Comparison of ENCODE assay signal across 1 cellular context in genomic region chr1:79496129-79496528, GRCh38.
TF ChIP-seq lines count a peak whose summit lies in the region.

No MANE protein-coding gene starts in this region.

TF ChIP-seq in SK-N-SH treated with all-trans-retinoic acid at 6 μM for 48 hours, 23 proteins besides CTCF, POLR2A, EP300 and RAD21 (continued from another document):
- TF ChIP-seq, protein P1, sequence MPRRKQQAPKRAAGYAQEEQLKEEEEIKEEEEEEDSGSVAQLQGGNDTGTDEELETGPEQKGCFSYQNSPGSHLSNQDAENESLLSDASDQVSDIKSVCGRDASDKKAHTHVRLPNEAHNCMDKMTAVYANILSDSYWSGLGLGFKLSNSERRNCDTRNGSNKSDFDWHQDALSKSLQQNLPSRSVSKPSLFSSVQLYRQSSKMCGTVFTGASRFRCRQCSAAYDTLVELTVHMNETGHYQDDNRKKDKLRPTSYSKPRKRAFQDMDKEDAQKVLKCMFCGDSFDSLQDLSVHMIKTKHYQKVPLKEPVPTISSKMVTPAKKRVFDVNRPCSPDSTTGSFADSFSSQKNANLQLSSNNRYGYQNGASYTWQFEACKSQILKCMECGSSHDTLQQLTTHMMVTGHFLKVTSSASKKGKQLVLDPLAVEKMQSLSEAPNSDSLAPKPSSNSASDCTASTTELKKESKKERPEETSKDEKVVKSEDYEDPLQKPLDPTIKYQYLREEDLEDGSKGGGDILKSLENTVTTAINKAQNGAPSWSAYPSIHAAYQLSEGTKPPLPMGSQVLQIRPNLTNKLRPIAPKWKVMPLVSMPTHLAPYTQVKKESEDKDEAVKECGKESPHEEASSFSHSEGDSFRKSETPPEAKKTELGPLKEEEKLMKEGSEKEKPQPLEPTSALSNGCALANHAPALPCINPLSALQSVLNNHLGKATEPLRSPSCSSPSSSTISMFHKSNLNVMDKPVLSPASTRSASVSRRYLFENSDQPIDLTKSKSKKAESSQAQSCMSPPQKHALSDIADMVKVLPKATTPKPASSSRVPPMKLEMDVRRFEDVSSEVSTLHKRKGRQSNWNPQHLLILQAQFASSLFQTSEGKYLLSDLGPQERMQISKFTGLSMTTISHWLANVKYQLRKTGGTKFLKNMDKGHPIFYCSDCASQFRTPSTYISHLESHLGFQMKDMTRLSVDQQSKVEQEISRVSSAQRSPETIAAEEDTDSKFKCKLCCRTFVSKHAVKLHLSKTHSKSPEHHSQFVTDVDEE (CRISPR knock-in tag; IDR thresholded peaks at IDR 0.05): peak; percentile 63; the same call in 1 of the 2 replicates
